8 cellular contexts compared by ENCODE assay signal in the genomic region with DNA sequence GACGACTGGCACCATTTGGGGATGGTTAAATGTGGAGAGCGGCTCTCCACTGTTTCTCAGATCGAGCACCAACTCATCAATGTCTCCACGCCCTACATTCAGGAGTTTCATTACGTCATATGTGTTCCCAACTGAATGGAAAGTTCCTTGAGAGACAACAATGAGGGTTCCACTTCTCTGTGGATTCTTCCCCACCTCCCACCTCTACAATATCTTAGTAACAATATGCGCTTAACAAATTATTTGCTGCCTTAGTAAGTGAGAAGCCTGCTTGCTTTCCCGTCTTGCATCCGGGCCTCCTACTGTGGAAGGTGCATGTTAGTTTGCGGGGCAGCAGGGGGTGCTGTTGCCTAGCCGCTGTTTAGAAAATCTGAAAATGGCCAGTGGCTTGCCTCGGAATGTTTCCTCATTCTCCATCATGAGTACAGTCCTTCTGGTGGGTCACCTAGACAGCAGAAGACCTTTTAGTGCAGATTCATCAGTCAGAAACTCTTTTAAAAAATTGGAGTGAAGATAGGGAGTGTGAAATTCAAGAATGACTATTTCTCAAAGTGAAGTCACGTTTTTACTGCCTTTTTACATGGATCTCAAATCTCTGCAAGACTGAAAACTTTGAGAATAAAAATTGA. TPM values are rescaled to one million over a fixed set of nuclear protein-coding genes. Genes with fewer than 3 reads are reported as not detected.
A peak's percentile ranks its signal among the peaks of the same experiment; 100 is the strongest.
DNase-seq lines count a peak whose midpoint lies in the region; ATAC-seq and TF ChIP-seq lines count a peak whose summit lies in the region.

No MANE protein-coding gene starts in this region.

- no peaks in the 10 kb centered on the region for H3K36me3 ChIP-seq in Karpas-422 (ENCODE audit: insufficient read depth, low read length)
- no peaks in the 10 kb centered on the region for H3K36me3 ChIP-seq in brain microvascular endothelial cell (replicated peaks)

- H3K27me3 Mint-ChIP-seq in stimulated activated memory B cell treated with anti-CD40 and anti-IgM and Interleukin-4, amounts not matched to agents 10 μg/mL and 1 μg/mL and 100 μg/mL, for 72 hours: peaks cover 4% of the 10 kb centered on the region

- peak overlapping the region; percentile 11; the same call in 1 of the 2 replicates for H3K9ac ChIP-seq in Karpas-422 (ENCODE audit: low read length)

- no peak overlapping the region for H3K4me3 ChIP-seq in Karpas-422 (ENCODE audit: low read length)
- H3K4me3 ChIP-seq in brain microvascular endothelial cell (ENCODE audit: low read depth, low read length): no peak overlapping the region

- no peaks in the 10 kb centered on the region for H3K36me3 Mint-ChIP-seq in stimulated activated memory B cell treated with anti-CD40 and anti-IgM and Interleukin-4, amounts not matched to agents 10 μg/mL and 1 μg/mL and 100 μg/mL, for 72 hours

- no peaks in the 10 kb centered on the region for H4K20me1 ChIP-seq in Karpas-422 (ENCODE audit: insufficient read depth, low read depth, low read length)

- ATAC-seq in GM21576 (IDR thresholded peaks at IDR 0.05; ENCODE audit: unreplicated experiment): peak; percentile 78
- ATAC-seq in stimulated activated memory B cell treated with anti-CD40 and anti-IgM and Interleukin-4, amounts not matched to agents 10 μg/mL and 1 μg/mL and 100 μg/mL, for 72 hours: no peak

- no peak overlapping the region for H3K27ac Mint-ChIP-seq in stimulated activated memory B cell treated with anti-CD40 and anti-IgM and Interleukin-4, amounts not matched to agents 10 μg/mL and 1 μg/mL and 100 μg/mL, for 72 hours

- H3K27ac ChIP-seq in Karpas-422 (ENCODE audit: low read length): no peak overlapping the region
- H3K27ac ChIP-seq in brain microvascular endothelial cell: no peak overlapping the region

- peak overlapping the region; percentile 49; the same call in 1 of the 2 replicates for H2AFZ ChIP-seq in Karpas-422 (ENCODE audit: low read length)

- H3K4me3 Mint-ChIP-seq in stimulated activated memory B cell treated with anti-CD40 and anti-IgM and Interleukin-4, amounts not matched to agents 10 μg/mL and 1 μg/mL and 100 μg/mL, for 72 hours: no peak overlapping the region

- in situ Hi-C loops in brain microvascular endothelial cell (cut with HindIII; ENCODE audit: low pct_ligation_motif_present, low sequenced_read_pairs): no loop called here

- H3K4me1 ChIP-seq in Karpas-422 (ENCODE audit: low read length): 0 out of 2 replicates have a peak, but pooled peaks cover 4% of the 10 kb centered on the region

- H3K9me3 Mint-ChIP-seq in stimulated activated memory B cell treated with anti-CD40 and anti-IgM and Interleukin-4, amounts not matched to agents 10 μg/mL and 1 μg/mL and 100 μg/mL, for 72 hours: no peaks in the 10 kb centered on the region

- no peaks in the 10 kb centered on the region for H3K9me3 ChIP-seq in Karpas-422 (ENCODE audit: low read length)

- H3K4me1 Mint-ChIP-seq in stimulated activated memory B cell treated with anti-CD40 and anti-IgM and Interleukin-4, amounts not matched to agents 10 μg/mL and 1 μg/mL and 100 μg/mL, for 72 hours: peaks cover 5% of the 10 kb centered on the region

- H3K27me3 ChIP-seq in Karpas-422 (ENCODE audit: low read length) (no peaks in the 10 kb centered on the region; the same call in 1 of the 2 replicates), brain microvascular endothelial cell (replicated peaks) (peaks cover 10% of the 10 kb centered on the region)

- TF ChIP-seq CTCF in brain microvascular endothelial cell (IDR thresholded peaks at IDR 0.05; ENCODE audit: low read depth, low read length, missing control alignments): peak; percentile 97

- peak overlapping the region; percentile 37 for H3K4me2 ChIP-seq in Karpas-422 (ENCODE audit: low read depth, low read length, poor library complexity, severe bottlenecking)

- H3K9me2 ChIP-seq in Karpas-422 (replicated peaks; ENCODE audit: insufficient read depth, low read length): no peaks in the 10 kb centered on the region

- H3K79me2 ChIP-seq in Karpas-422 (ENCODE audit: low read length): no peaks in the 10 kb centered on the region

- peak; percentile 76 for DNase-seq in ELF-1 (ENCODE audit: low read depth, low spot score)
- DNase-seq in Karpas-422: peak; percentile 86
- DNase-seq in RPMI8226: peak; percentile 47
- DNase-seq in brain microvascular endothelial cell: peak; percentile 54
- DNase-seq in inferior parietal cortex (ENCODE audit: extremely low spot score): peak; percentile 70
- peak; percentile 25 for DNase-seq in stimulated activated CD4-positive, alpha-beta T cell treated with anti-CD3 and anti-CD28 coated beads, Interleukin-4, amount 100 ng/mL, for 1 hour

RNA-seq across cellular contexts. Expression of gene PHOX2B, which starts 55.7 kb away (rescaled TPM):
- not detected in 2 replicates for total RNA-seq in Karpas-422 (2014; rRNA removed; shearing (Covaris generic); ENCODE audit: low replicate concordance)

Comparison
In these comparisons a context has a peak if more than half of its experiments do, and no peak if none do; other contexts are left out.
1. DNase-seq: peak in every context shown above with its lines; median percentile 86 in Karpas-422; 76 in ELF-1; 70 in inferior parietal cortex; 54 in brain microvascular endothelial cell; 47 in RPMI8226; 25 in stimulated activated CD4-positive, alpha-beta T cell treated with anti-CD3 and anti-CD28 coated beads, Interleukin-4, amount 100 ng/mL, for 1 hour.